In genomic region chr10:68721673-68721963, GRCh38 we compare ENCODE assay signal across 8 cellular contexts. TPM values are rescaled to one million over a fixed set of nuclear protein-coding genes. Genes with fewer than 3 reads are reported as not detected.
DNase-seq lines count a peak whose midpoint lies in the region; ATAC-seq and TF ChIP-seq lines count a peak whose summit lies in the region.

No MANE protein-coding gene starts in this region.

- no peaks in the 10 kb centered on the region for H3K9me3 ChIP-seq in aorta (ENCODE audit: control insufficient read depth, low read length)

- no peaks in the 10 kb centered on the region for H3K4me1 ChIP-seq in aorta (ENCODE audit: control insufficient read depth in 1 of 2, insufficient read depth in 2 of 2, low read length in 2 of 2)

- H3K36me3 Mint-ChIP-seq in MCF 10A (ENCODE audit: insufficient read depth, unreplicated experiment) = peaks cover 58% of the 10 kb centered on the region
- peaks cover 12% of the 10 kb centered on the region for H3K36me3 Mint-ChIP-seq in memory B cell

- TF ChIP-seq CTCF in HL-60 (IDR thresholded peaks at IDR 0.05; ENCODE audit: insufficient read depth, low read length) = no peak
- no peak for TF ChIP-seq CTCF in MCF 10A (IDR thresholded peaks at IDR 0.05; ENCODE audit: unreplicated experiment)

- POLR2A ChIA-PET in MCF 10A (lab: Yijun Ruan, JAX) = interaction anchor here (0.6 to 2.6 kb wide), 21 partner anchors 9 to 389 kb away, joined by 3 to 12 read pairs (median 4); partner anchors contain the start of genes DDX21, DDX50, DNA2 and HNRNPH3

- peak overlapping the region; percentile 57 for H3K4me3 ChIP-seq in HL-60 (replicated peaks; ENCODE audit: insufficient read depth, low read length)
- peak overlapping the region; percentile 63 to 79 for H3K4me3 ChIP-seq in aorta (ENCODE audit: low read length in 2 of 2)

- WGBS in aorta, 2 donors = 0 to 1% methylated on average over 23 of the region's 23 CpGs

- H3K27ac ChIP-seq in HL-60 (replicated peaks) = peak overlapping the region; percentile 97
- H3K27ac ChIP-seq in aorta (ENCODE audit: low read depth in 1 of 2, low read length in 2 of 2) = peak overlapping the region in 1 of 2 donors; percentile 35

- H3K4me1 Mint-ChIP-seq in MCF 10A (ENCODE audit: insufficient read depth, unreplicated experiment) = peaks cover 8% of the 10 kb centered on the region
- H3K4me1 Mint-ChIP-seq in memory B cell = peaks cover 8% of the 10 kb centered on the region

- intact Hi-C loops in MCF 10A (cut with micrococcal nuclease) (loop anchor here (1.0 to 5.0 kb wide), 6 partner anchors 54 to 314 kb away; partner anchors contain the start of genes DNA2, RUFY2 and SLC25A16), aorta (cut with DNase I) (loop anchor here (5.0 to 10.0 kb wide), 3 partner anchors 159 to 317 kb away; partner anchors contain the start of genes RUFY2 (in 1 of the 2), SLC25A16 (in 1 of the 2) and TET1 (in 1 of the 2))

- ATAC-seq in GM18873 (IDR thresholded peaks at IDR 0.05; ENCODE audit: low FRiP score, unreplicated experiment) (peak; percentile 14), memory B cell (ENCODE audit: low read depth) (no peak), aorta (ENCODE audit: low FRiP score) (no peak), HG03378 (IDR thresholded peaks at IDR 0.05; ENCODE audit: unreplicated experiment) (no peak)

- BruUV-seq in MCF 10A (replicated peaks; lab: Mats Ljungman, UMichigan) = no TSS peak

- peak overlapping the region; percentile 93 for H3K4me3 Mint-ChIP-seq in MCF 10A (ENCODE audit: unreplicated experiment)
- peak overlapping the region; percentile 93 for H3K4me3 Mint-ChIP-seq in memory B cell

- H3K27ac Mint-ChIP-seq in MCF 10A (ENCODE audit: low read depth, unreplicated experiment) (peak overlapping the region; percentile 99), memory B cell (peak overlapping the region; percentile 95)

- DNase-seq in HL-60 (ENCODE audit: low read depth in 1 of 2, low spot score in 1 of 2) (peak in 1 of 2 experiments; percentile 17), MCF 10A (ENCODE audit: unreplicated experiment) (no peak), memory B cell (ENCODE audit: low spot score in 2 of 2) (no peak), aorta (no peak), KG1 (lab: John Stamatoyannopoulos, UW) (no peak), kidney tubule cell (ENCODE audit: low spot score) (no peak)

- H3K9me3 Mint-ChIP-seq in MCF 10A (ENCODE audit: unreplicated experiment) = no peaks in the 10 kb centered on the region
- no peaks in the 10 kb centered on the region for H3K9me3 Mint-ChIP-seq in memory B cell

- H3K27me3 ChIP-seq in HL-60 (ENCODE audit: insufficient read depth, poor library complexity, severe bottlenecking) = no peaks in the 10 kb centered on the region
- H3K27me3 ChIP-seq in aorta (ENCODE audit: control insufficient read depth in 1 of 2, insufficient read depth in 2 of 2, low read length in 1 of 2) = no peaks in the 10 kb centered on the region

- no peaks in the 10 kb centered on the region for H3K36me3 ChIP-seq in aorta (ENCODE audit: control insufficient read depth in 1 of 2, insufficient read depth in 2 of 2, low read length in 1 of 2)

- CTCF ChIA-PET in MCF 10A (lab: Yijun Ruan, JAX) = interaction anchor here (0.6 kb wide), 2 partner anchors 209 to 215 kb away, joined by 3 read pairs; no protein-coding TSS in a partner anchor

- H3K27me3 Mint-ChIP-seq in MCF 10A (ENCODE audit: insufficient read depth, unreplicated experiment) = no peaks in the 10 kb centered on the region
- H3K27me3 Mint-ChIP-seq in memory B cell = no peaks in the 10 kb centered on the region

RNA-seq across cellular contexts. Expression of gene CCAR1, which starts 0.6 kb away (rescaled TPM):
- total RNA-seq in MCF 10A (2022) (103 and 116 TPM in 2 replicates), aorta (10 to 100 TPM; 49.4 to 71.1 TPM)
- polyA plus RNA-seq in aorta = 10 to 100 TPM; 14.7 to 50.0 TPM
